Comparison of ENCODE assay signal across 22 cellular contexts in the genomic region with DNA sequence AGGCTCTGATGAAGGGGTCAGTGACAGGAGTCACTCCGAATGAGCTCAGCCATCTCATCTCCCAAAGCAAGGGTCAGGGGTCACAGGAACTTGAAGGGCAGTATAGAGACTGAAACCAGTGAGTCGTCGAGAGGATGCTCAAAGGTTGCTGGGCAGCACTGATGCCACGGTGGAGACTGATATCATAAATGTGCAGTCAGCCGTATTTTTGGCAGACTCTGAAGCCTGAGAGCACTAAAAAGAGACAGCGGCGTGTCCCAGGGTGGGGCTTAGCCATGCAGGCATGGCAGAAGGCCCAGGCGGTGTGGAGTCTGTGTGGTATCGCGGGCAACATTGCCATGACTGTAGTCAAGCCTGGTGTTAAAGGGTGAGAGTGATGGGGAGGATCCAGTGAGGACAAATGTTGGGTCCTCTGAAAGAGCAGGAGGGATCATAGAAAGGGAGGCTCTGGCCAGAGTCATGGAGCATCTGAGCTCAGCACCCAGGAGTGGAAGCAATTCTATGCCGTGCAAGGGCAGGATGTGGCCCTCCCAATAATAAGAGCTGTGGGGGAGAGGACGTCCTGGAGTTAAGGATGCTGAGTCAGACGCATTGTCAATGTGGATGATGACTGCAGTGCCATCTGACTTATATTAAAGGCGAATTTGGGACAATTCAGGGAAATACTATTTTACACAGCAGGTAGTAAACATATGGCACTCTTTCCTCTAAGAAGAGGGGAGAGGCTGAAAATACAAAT.
"Had no signal": no experiment of that assay in that cellular context is flagged by ENCODE, and none has a peak within 500 bp of the region (broad histone marks: within the 10 kb centered on the region; RNA-seq: fewer than 3 reads in every experiment).

No MANE protein-coding gene starts in this region.

- H3K4me1 ChIP-seq: body of pancreas, stomach, testis, upper lobe of left lung had no signal

- H3K27ac Mint-ChIP-seq: activated CD4-positive, alpha-beta memory T cell treated with anti-CD3 and anti-CD28 coated beads for 36 hours; activated CD4-positive, alpha-beta T cell treated with anti-CD3 and anti-CD28 coated beads for 36 hours; activated CD8-positive, alpha-beta memory T cell treated with anti-CD3 and anti-CD28 coated beads, Interleukin-2, amount 10 ng/mL, durations not matched to agents 7 days and 5 days had no signal

- H3K27ac ChIP-seq: body of pancreas, lower lobe of right lung, ovary, stomach, testis, upper lobe of left lung had no signal

- H3K36me3 Mint-ChIP-seq: activated CD4-positive, alpha-beta memory T cell treated with anti-CD3 and anti-CD28 coated beads for 36 hours; activated CD8-positive, alpha-beta memory T cell treated with anti-CD3 and anti-CD28 coated beads, Interleukin-2, amount 10 ng/mL, durations not matched to agents 7 days and 5 days; activated naive CD4-positive, alpha-beta T cell treated with anti-CD3 and anti-CD28 coated beads, Interleukin-2, amount 50 U/mL, for 24 hours had no signal

- H3K9me3 Mint-ChIP-seq: activated CD4-positive, alpha-beta memory T cell treated with anti-CD3 and anti-CD28 coated beads for 36 hours; activated naive CD4-positive, alpha-beta T cell treated with anti-CD3 and anti-CD28 coated beads, Interleukin-2, amount 50 U/mL, for 24 hours; activated T-cell treated with anti-CD3 and anti-CD28 coated beads, Interleukin-2, amount 50 U/mL, for 4 hours; nephron progenitor cell had no signal

- ATAC-seq: activated CD4-positive, alpha-beta T cell treated with anti-CD3 and anti-CD28 coated beads for 36 hours; activated CD8-positive, alpha-beta memory T cell treated with anti-CD3 and anti-CD28 coated beads, Interleukin-2, amount 10 ng/mL, durations not matched to agents 7 days and 5 days; activated T-cell treated with anti-CD3 and anti-CD28 coated beads, Interleukin-2, amount 50 U/mL, for 4 hours; body of pancreas; lower lobe of right lung; SK-N-SH treated with all-trans-retinoic acid at 6 μM for 48 hours had no signal

- DNase-seq: activated CD4-positive, alpha-beta memory T cell treated with anti-CD3 and anti-CD28 coated beads for 36 hours; activated CD4-positive, alpha-beta T cell treated with anti-CD3 and anti-CD28 coated beads for 36 hours; activated CD8-positive, alpha-beta memory T cell treated with anti-CD3 and anti-CD28 coated beads, Interleukin-2, amount 10 ng/mL, durations not matched to agents 7 days and 5 days; activated effector memory CD4-positive, alpha-beta T cell treated with anti-CD3 and anti-CD28 coated beads, Interleukin-2, amount 50 U/mL, for 16 hours; activated T-cell treated with anti-CD3 and anti-CD28 coated beads, Interleukin-2, amount 50 U/mL, for 4 hours; amniotic stem cell; cerebellar nuclear complex; erythroblast; hypothalamus; kidney glomerular epithelial cell; lower lobe of right lung; nephron progenitor cell; ovary; stimulated activated CD4-positive, alpha-beta T cell treated with anti-CD3 and anti-CD28 coated beads, Interleukin-1b, Interleukin-23, amount 100 ng/mL, for 48 hours; stomach; T-helper 1 cell; T1000; testis; upper lobe of left lung had no signal

- H3K4me3 ChIP-seq: body of pancreas, lower lobe of right lung, ovary, stomach, testis, upper lobe of left lung had no signal

- H3K9me3 ChIP-seq: body of pancreas, lower lobe of right lung, ovary, stomach, testis, upper lobe of left lung had no signal

- H3K4me1 Mint-ChIP-seq: activated CD4-positive, alpha-beta T cell treated with anti-CD3 and anti-CD28 coated beads for 36 hours; activated CD8-positive, alpha-beta memory T cell treated with anti-CD3 and anti-CD28 coated beads, Interleukin-2, amount 10 ng/mL, durations not matched to agents 7 days and 5 days; activated naive CD4-positive, alpha-beta T cell treated with anti-CD3 and anti-CD28 coated beads, Interleukin-2, amount 50 U/mL, for 24 hours had no signal

- H3K4me3 Mint-ChIP-seq: activated CD4-positive, alpha-beta memory T cell treated with anti-CD3 and anti-CD28 coated beads for 36 hours; activated CD4-positive, alpha-beta T cell treated with anti-CD3 and anti-CD28 coated beads for 36 hours; activated CD8-positive, alpha-beta memory T cell treated with anti-CD3 and anti-CD28 coated beads, Interleukin-2, amount 10 ng/mL, durations not matched to agents 7 days and 5 days; activated naive CD4-positive, alpha-beta T cell treated with anti-CD3 and anti-CD28 coated beads, Interleukin-2, amount 50 U/mL, for 24 hours; activated T-cell treated with anti-CD3 and anti-CD28 coated beads, Interleukin-2, amount 50 U/mL, for 4 hours; nephron progenitor cell had no signal

- H3K36me3 ChIP-seq: lower lobe of right lung, ovary had no signal

- H3K27me3 ChIP-seq: body of pancreas, ovary, stomach, testis, upper lobe of left lung had no signal
